In the genomic region with DNA sequence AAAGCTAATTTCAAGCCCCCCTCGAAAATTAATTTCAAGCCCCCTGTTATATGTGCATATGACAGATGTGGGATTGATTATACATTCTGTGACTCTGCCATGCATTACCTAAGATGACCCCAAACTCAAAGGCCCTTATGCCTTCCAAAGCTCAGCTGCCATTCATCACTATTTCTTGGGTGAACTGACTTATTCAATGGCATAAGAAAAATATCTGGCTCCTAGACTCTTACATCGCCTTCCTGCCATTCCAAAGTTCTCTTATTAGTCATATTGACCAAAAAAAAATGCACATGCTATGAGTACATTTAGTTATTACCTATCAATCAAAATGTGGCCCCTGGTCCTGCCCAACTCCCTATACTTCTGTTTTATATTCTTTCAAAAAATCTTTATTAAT, we compare ENCODE assay signal across 27 cellular contexts.
"Had no signal": no experiment of that assay in that cellular context is flagged by ENCODE, and none has a peak within 500 bp of the region (broad histone marks: within the 10 kb centered on the region; RNA-seq: fewer than 3 reads in every experiment).

No MANE protein-coding gene starts in this region.

- H3K36me3 Mint-ChIP-seq: activated naive CD8-positive, alpha-beta T cell treated with anti-CD3 and anti-CD28 coated beads for 36 hours; brain; immature natural killer cell; memory B cell; naive thymus-derived CD8-positive, alpha-beta T cell; neural progenitor cell; stimulated activated naive B cell treated with anti-CD40 and anti-IgM and Interleukin-4, amounts not matched to agents 10 μg/mL and 1 μg/mL and 100 μg/mL, for 72 hours had no signal

- H3K4me1 Mint-ChIP-seq: activated CD4-positive, alpha-beta T cell treated with anti-CD3 and anti-CD28 coated beads for 36 hours; activated naive CD8-positive, alpha-beta T cell treated with anti-CD3 and anti-CD28 coated beads for 36 hours; immature natural killer cell; memory B cell; naive thymus-derived CD8-positive, alpha-beta T cell; stimulated activated naive B cell treated with anti-CD40 and anti-IgM and Interleukin-4, amounts not matched to agents 10 μg/mL and 1 μg/mL and 100 μg/mL, for 72 hours had no signal

- ATAC-seq: activated CD4-positive, alpha-beta T cell treated with anti-CD3 and anti-CD28 coated beads for 36 hours; effector memory CD8-positive, alpha-beta T cell; heart left ventricle; naive thymus-derived CD8-positive, alpha-beta T cell; right cardiac atrium; stimulated activated naive B cell treated with anti-CD40 and anti-IgM and Interleukin-4, amounts not matched to agents 10 μg/mL and 1 μg/mL and 100 μg/mL, for 72 hours; upper lobe of right lung had no signal

- H3K9ac ChIP-seq: neural progenitor cell had no signal

- H3K27me3 ChIP-seq: adrenal gland, heart left ventricle, neural progenitor cell, stomach, tibial artery, upper lobe of right lung had no signal

- H3K4me3 ChIP-seq: adrenal gland, heart left ventricle, neural progenitor cell, stomach, tibial artery, upper lobe of right lung had no signal

- DNase-seq: activated CD4-positive, alpha-beta T cell treated with anti-CD3 and anti-CD28 coated beads for 36 hours; activated CD4-positive, CD25-positive, alpha-beta regulatory T cell; activated effector memory CD4-positive, alpha-beta T cell treated with anti-CD3 and anti-CD28 coated beads, Interleukin-2, amount 50 U/mL, for 16 hours; activated naive CD4-positive, alpha-beta T cell treated with anti-CD3 and anti-CD28 coated beads for 36 hours; activated naive CD8-positive, alpha-beta T cell treated with anti-CD3 and anti-CD28 coated beads for 36 hours; adrenal gland; aorta; caudate nucleus; cortex of kidney; effector memory CD8-positive, alpha-beta T cell; heart left ventricle; hypothalamus; immature natural killer cell; kidney; naive thymus-derived CD8-positive, alpha-beta T cell; occipital lobe; right cardiac atrium; stimulated activated CD4-positive, alpha-beta T cell treated with anti-CD3 and anti-CD28 coated beads, Interleukin-15, amount 100 ng/mL, for 24 hours; stimulated activated CD4-positive, alpha-beta T cell treated with anti-CD3 and anti-CD28 coated beads, Interleukin-2, amount 100 ng/mL, for 24 hours; stimulated activated naive B cell treated with anti-CD40 and anti-IgM and Interleukin-4, amounts not matched to agents 10 μg/mL and 1 μg/mL and 100 μg/mL, for 72 hours; stomach; tibial artery; upper lobe of right lung had no signal

- H3K4me2 ChIP-seq: neural progenitor cell had no signal

- H3K36me3 ChIP-seq: adrenal gland, heart left ventricle, neural progenitor cell, stomach, tibial artery, upper lobe of right lung had no signal

- H3K9me3 Mint-ChIP-seq: activated naive CD4-positive, alpha-beta T cell treated with anti-CD3 and anti-CD28 coated beads for 36 hours; activated naive CD8-positive, alpha-beta T cell treated with anti-CD3 and anti-CD28 coated beads for 36 hours; activated T-helper 1 cell treated with anti-CD3 and anti-CD28 coated beads, Interleukin-12 subunit alpha, Interleukin-12 subunit beta, Interleukin-2, Interleukin-4 antibody, amounts not matched to agents 30 ng/mL and 10 ng/mL and 1 ng/mL, durations not matched to agents 14 hours and 24 hours and 36 hours; brain; effector memory CD8-positive, alpha-beta T cell; memory B cell; stimulated activated naive B cell treated with anti-CD40 and anti-IgM and Interleukin-4, amounts not matched to agents 10 μg/mL and 1 μg/mL and 100 μg/mL, for 72 hours had no signal

- H3K4me1 ChIP-seq: adrenal gland, heart left ventricle, neural progenitor cell, stomach, tibial artery, upper lobe of right lung had no signal

- H2AFZ ChIP-seq: neural progenitor cell had no signal

- H3K9me3 ChIP-seq: adrenal gland, heart left ventricle, stomach, tibial artery, upper lobe of right lung had no signal

- H3K27me3 Mint-ChIP-seq: activated CD4-positive, alpha-beta T cell treated with anti-CD3 and anti-CD28 coated beads for 36 hours; activated naive CD8-positive, alpha-beta T cell treated with anti-CD3 and anti-CD28 coated beads for 36 hours; brain had no signal

- H3K4me3 Mint-ChIP-seq: activated CD4-positive, alpha-beta T cell treated with anti-CD3 and anti-CD28 coated beads for 36 hours; activated naive CD4-positive, alpha-beta T cell treated with anti-CD3 and anti-CD28 coated beads for 36 hours; activated naive CD8-positive, alpha-beta T cell treated with anti-CD3 and anti-CD28 coated beads for 36 hours; activated T-helper 1 cell treated with anti-CD3 and anti-CD28 coated beads, Interleukin-12 subunit alpha, Interleukin-12 subunit beta, Interleukin-2, Interleukin-4 antibody, amounts not matched to agents 30 ng/mL and 10 ng/mL and 1 ng/mL, durations not matched to agents 14 hours and 24 hours and 36 hours; brain; effector memory CD8-positive, alpha-beta T cell; immature natural killer cell; memory B cell; naive thymus-derived CD8-positive, alpha-beta T cell; neural progenitor cell; stimulated activated naive B cell treated with anti-CD40 and anti-IgM and Interleukin-4, amounts not matched to agents 10 μg/mL and 1 μg/mL and 100 μg/mL, for 72 hours had no signal

- H3K27ac Mint-ChIP-seq: activated CD4-positive, alpha-beta T cell treated with anti-CD3 and anti-CD28 coated beads for 36 hours; activated naive CD4-positive, alpha-beta T cell treated with anti-CD3 and anti-CD28 coated beads for 36 hours; activated naive CD8-positive, alpha-beta T cell treated with anti-CD3 and anti-CD28 coated beads for 36 hours; activated T-helper 1 cell treated with anti-CD3 and anti-CD28 coated beads, Interleukin-12 subunit alpha, Interleukin-12 subunit beta, Interleukin-2, Interleukin-4 antibody, amounts not matched to agents 30 ng/mL and 10 ng/mL and 1 ng/mL, durations not matched to agents 14 hours and 24 hours and 36 hours; effector memory CD8-positive, alpha-beta T cell; immature natural killer cell; memory B cell; naive thymus-derived CD8-positive, alpha-beta T cell; stimulated activated naive B cell treated with anti-CD40 and anti-IgM and Interleukin-4, amounts not matched to agents 10 μg/mL and 1 μg/mL and 100 μg/mL, for 72 hours had no signal

- H3K27ac ChIP-seq: adrenal gland, heart left ventricle, neural progenitor cell, stomach, tibial artery, upper lobe of right lung had no signal
